ENCODE assay signal across 1 cellular context in the genomic region with DNA sequence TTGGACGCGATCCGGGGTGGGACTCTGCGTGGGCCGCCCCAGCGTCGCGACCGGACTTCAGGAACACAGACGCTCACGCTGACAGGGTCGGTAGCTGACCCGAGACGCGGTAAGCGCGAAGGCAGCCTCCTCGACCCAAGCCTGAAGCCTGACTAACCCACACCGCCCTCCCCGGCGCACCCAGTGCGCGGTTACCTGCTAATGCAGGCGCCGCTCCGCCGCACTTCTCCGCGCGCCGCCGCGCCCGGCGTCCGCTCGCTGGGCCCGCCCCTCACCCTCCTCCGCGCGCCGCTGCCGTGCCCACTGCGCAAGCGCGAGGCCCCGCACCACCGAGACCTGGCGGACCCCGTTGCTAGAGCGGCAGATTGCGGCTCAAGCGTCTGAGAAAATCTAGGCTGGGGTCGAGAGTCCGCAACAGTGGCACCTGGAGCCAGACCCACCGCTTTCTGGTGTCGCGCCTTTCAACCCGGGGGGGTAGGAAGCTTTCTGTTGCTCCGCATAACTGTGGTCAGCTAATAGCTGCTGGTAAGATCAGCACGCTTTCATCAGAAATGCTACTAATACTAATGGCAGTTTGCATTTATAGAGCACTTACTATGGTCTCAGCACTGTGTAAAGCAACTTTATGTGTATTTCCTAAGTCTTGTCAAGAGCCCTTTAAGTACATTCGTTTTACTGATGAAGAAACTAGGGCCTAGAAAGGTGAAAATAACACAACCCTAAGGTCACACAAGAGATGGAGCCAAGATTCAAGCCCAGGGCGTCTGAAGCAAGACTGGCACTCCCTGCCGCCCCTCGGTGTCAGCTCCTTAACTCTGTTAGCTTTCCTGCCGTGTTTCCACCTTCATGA.
TF ChIP-seq lines count a peak whose summit lies in the region.

A gene with protein sequence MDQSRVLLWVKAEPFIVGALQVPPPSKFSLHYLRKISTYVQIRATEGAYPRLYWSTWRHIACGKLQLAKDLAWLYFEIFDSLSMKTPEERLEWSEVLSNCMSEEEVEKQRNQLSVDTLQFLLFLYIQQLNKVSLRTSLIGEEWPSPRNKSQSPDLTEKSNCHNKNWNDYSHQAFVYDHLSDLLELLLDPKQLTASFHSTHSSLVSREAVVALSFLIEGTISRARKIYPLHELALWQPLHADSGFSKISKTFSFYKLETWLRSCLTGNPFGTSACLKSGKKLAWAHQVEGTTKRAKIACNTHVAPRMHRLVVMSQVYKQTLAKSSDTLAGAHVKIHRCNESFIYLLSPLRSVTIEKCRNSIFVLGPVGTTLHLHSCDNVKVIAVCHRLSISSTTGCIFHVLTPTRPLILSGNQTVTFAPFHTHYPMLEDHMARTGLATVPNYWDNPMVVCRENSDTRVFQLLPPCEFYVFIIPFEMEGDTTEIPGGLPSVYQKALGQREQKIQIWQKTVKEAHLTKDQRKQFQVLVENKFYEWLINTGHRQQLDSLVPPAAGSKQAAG (minus strand): TSS at position 268 of the 850 bp plus-strand sequence. CDS start 3,010 bp downstream, outside the sequence.

TF ChIP-seq in HepG2, 621 proteins besides CTCF, POLR2A, EP300 and RAD21 (continued from another document and continues in another):
- TF ChIP-seq HNRNPK (IDR thresholded peaks at IDR 0.05; ENCODE audit: low read depth, low read length, poor library complexity, severe bottlenecking) (no peak), ZNF33A (CRISPR knock-in tag; IDR thresholded peaks at IDR 0.05; ENCODE audit: borderline replicate concordance) (no peak), KLF13 (CRISPR knock-in tag; IDR thresholded peaks at IDR 0.05) (no peak), ZNF12 (CRISPR knock-in tag; IDR thresholded peaks at IDR 0.05) (no peak), ZFP62 (CRISPR knock-in tag; IDR thresholded peaks at IDR 0.05) (no peak), ZNF83 (CRISPR knock-in tag; IDR thresholded peaks at IDR 0.05; ENCODE audit: borderline replicate concordance) (no peak), SETDB1 (CRISPR knock-in tag; IDR thresholded peaks at IDR 0.05; ENCODE audit: borderline replicate concordance) (no peak), ZNF292 (CRISPR knock-in tag; IDR thresholded peaks at IDR 0.05; ENCODE audit: borderline replicate concordance, low read depth) (no peak), ZNF746 (CRISPR knock-in tag; IDR thresholded peaks at IDR 0.05) (no peak), SMYD3 (CRISPR knock-in tag; IDR thresholded peaks at IDR 0.05) (peak; percentile 73; the same call in 1 of the 2 replicates), ZNF383 (CRISPR knock-in tag; IDR thresholded peaks at IDR 0.05; ENCODE audit: borderline replicate concordance) (0 out of 2 replicates have a peak, but pooled peaks have one; percentile 88), NKX3-1 (CRISPR knock-in tag; IDR thresholded peaks at IDR 0.05) (no peak), KAT7 (CRISPR knock-in tag; IDR thresholded peaks at IDR 0.05; ENCODE audit: borderline replicate concordance) (peak; percentile 71), ZNF720 (CRISPR knock-in tag; IDR thresholded peaks at IDR 0.05) (no peak), ZNF234 (CRISPR knock-in tag; conservative IDR thresholded peaks at IDR 0.05) (no peak), SOX13 (IDR thresholded peaks at IDR 0.05) (no peak), SOX13 (CRISPR knock-in tag; conservative IDR thresholded peaks at IDR 0.05 in 1 of 2, IDR thresholded peaks at IDR 0.05 in 1 of 2) (peak in 1 of 2 experiments; percentile 44; a peak in 1 of 4 replicates), ZNF326 (CRISPR knock-in tag; IDR thresholded peaks at IDR 0.05; ENCODE audit: borderline replicate concordance) (no peak), ZNF569 (CRISPR knock-in tag; IDR thresholded peaks at IDR 0.05; ENCODE audit: borderline replicate concordance) (no peak), AHR (CRISPR knock-in tag; IDR thresholded peaks at IDR 0.05) (no peak), SCMH1 (CRISPR knock-in tag; IDR thresholded peaks at IDR 0.05; ENCODE audit: borderline replicate concordance) (no peak), ZNF790 (CRISPR knock-in tag; IDR thresholded peaks at IDR 0.05; ENCODE audit: borderline replicate concordance) (0 out of 2 replicates have a peak, but pooled peaks have one; percentile 17), ZSCAN22 (CRISPR knock-in tag; IDR thresholded peaks at IDR 0.05) (no peak), ZNF660 (CRISPR knock-in tag; IDR thresholded peaks at IDR 0.05; ENCODE audit: borderline replicate concordance, low read depth) (no peak), ZNF839 (CRISPR knock-in tag; IDR thresholded peaks at IDR 0.05; ENCODE audit: borderline replicate concordance) (peak; percentile 49; the same call in 1 of the 2 replicates), PAX8 (CRISPR knock-in tag; IDR thresholded peaks at IDR 0.05; ENCODE audit: borderline replicate concordance) (no peak; the same call in 1 of the 2 replicates), NFE2L1 (CRISPR knock-in tag; IDR thresholded peaks at IDR 0.05; ENCODE audit: borderline replicate concordance) (no peak), HDAC1 (CRISPR knock-in tag; IDR thresholded peaks at IDR 0.05) (peak; percentile 57; the same call in 1 of the 2 replicates), ZNF350 (CRISPR knock-in tag; IDR thresholded peaks at IDR 0.05; ENCODE audit: borderline replicate concordance, low read depth) (no peak)
- TF ChIP-seq, protein P1, sequence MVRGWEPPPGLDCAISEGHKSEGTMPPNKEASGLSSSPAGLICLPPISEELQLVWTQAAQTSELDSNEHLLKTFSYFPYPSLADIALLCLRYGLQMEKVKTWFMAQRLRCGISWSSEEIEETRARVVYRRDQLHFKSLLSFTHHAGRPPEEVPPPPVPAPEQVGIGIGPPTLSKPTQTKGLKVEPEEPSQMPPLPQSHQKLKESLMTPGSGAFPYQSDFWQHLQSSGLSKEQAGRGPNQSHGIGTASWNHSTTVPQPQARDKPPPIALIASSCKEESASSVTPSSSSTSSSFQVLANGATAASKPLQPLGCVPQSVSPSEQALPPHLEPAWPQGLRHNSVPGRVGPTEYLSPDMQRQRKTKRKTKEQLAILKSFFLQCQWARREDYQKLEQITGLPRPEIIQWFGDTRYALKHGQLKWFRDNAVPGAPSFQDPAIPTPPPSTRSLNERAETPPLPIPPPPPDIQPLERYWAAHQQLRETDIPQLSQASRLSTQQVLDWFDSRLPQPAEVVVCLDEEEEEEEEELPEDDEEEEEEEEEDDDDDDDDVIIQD (CRISPR knock-in tag; IDR thresholded peaks at IDR 0.05; ENCODE audit: low read depth), result no peak
- TF ChIP-seq, protein P2, sequence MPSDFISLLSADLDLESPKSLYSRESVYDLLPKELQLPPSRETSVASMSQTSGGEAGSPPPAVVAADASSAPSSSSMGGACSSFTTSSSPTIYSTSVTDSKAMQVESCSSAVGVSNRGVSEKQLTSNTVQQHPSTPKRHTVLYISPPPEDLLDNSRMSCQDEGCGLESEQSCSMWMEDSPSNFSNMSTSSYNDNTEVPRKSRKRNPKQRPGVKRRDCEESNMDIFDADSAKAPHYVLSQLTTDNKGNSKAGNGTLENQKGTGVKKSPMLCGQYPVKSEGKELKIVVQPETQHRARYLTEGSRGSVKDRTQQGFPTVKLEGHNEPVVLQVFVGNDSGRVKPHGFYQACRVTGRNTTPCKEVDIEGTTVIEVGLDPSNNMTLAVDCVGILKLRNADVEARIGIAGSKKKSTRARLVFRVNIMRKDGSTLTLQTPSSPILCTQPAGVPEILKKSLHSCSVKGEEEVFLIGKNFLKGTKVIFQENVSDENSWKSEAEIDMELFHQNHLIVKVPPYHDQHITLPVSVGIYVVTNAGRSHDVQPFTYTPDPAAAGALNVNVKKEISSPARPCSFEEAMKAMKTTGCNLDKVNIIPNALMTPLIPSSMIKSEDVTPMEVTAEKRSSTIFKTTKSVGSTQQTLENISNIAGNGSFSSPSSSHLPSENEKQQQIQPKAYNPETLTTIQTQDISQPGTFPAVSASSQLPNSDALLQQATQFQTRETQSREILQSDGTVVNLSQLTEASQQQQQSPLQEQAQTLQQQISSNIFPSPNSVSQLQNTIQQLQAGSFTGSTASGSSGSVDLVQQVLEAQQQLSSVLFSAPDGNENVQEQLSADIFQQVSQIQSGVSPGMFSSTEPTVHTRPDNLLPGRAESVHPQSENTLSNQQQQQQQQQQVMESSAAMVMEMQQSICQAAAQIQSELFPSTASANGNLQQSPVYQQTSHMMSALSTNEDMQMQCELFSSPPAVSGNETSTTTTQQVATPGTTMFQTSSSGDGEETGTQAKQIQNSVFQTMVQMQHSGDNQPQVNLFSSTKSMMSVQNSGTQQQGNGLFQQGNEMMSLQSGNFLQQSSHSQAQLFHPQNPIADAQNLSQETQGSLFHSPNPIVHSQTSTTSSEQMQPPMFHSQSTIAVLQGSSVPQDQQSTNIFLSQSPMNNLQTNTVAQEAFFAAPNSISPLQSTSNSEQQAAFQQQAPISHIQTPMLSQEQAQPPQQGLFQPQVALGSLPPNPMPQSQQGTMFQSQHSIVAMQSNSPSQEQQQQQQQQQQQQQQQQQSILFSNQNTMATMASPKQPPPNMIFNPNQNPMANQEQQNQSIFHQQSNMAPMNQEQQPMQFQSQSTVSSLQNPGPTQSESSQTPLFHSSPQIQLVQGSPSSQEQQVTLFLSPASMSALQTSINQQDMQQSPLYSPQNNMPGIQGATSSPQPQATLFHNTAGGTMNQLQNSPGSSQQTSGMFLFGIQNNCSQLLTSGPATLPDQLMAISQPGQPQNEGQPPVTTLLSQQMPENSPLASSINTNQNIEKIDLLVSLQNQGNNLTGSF (CRISPR knock-in tag; IDR thresholded peaks at IDR 0.05), result no peak
- TF ChIP-seq, protein P3, sequence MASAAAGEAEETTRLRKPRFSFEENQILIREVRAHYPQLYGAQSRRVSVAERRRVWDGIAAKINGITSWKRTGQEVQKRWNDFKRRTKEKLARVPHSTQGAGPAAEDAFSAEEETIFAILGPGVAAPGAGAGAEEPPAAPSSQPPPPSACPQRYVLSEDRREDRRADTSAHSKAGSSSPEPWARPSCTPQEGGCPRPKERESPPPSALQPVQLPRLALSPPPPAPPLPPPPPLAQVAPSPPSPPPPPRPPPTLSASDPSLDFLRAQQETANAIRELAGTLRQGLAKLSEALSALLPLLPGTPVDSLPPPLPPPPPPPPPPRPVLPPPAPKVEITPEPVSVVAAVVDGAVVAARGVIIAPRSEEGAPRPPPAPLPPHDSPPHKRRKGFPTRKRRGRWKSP (CRISPR knock-in tag; IDR thresholded peaks at IDR 0.05), result peak; percentile 84
- TF ChIP-seq, protein P4, sequence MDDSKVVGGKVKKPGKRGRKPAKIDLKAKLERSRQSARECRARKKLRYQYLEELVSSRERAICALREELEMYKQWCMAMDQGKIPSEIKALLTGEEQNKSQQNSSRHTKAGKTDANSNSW (CRISPR knock-in tag; IDR thresholded peaks at IDR 0.05; ENCODE audit: borderline replicate concordance), result no peak; the same call in 1 of the 2 replicates
- TF ChIP-seq, protein P5, sequence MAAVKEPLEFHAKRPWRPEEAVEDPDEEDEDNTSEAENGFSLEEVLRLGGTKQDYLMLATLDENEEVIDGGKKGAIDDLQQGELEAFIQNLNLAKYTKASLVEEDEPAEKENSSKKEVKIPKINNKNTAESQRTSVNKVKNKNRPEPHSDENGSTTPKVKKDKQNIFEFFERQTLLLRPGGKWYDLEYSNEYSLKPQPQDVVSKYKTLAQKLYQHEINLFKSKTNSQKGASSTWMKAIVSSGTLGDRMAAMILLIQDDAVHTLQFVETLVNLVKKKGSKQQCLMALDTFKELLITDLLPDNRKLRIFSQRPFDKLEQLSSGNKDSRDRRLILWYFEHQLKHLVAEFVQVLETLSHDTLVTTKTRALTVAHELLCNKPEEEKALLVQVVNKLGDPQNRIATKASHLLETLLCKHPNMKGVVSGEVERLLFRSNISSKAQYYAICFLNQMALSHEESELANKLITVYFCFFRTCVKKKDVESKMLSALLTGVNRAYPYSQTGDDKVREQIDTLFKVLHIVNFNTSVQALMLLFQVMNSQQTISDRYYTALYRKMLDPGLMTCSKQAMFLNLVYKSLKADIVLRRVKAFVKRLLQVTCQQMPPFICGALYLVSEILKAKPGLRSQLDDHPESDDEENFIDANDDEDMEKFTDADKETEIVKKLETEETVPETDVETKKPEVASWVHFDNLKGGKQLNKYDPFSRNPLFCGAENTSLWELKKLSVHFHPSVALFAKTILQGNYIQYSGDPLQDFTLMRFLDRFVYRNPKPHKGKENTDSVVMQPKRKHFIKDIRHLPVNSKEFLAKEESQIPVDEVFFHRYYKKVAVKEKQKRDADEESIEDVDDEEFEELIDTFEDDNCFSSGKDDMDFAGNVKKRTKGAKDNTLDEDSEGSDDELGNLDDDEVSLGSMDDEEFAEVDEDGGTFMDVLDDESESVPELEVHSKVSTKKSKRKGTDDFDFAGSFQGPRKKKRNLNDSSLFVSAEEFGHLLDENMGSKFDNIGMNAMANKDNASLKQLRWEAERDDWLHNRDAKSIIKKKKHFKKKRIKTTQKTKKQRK (IDR thresholded peaks at IDR 0.05; ENCODE audit: low read length), result no peak
- TF ChIP-seq, protein P6, sequence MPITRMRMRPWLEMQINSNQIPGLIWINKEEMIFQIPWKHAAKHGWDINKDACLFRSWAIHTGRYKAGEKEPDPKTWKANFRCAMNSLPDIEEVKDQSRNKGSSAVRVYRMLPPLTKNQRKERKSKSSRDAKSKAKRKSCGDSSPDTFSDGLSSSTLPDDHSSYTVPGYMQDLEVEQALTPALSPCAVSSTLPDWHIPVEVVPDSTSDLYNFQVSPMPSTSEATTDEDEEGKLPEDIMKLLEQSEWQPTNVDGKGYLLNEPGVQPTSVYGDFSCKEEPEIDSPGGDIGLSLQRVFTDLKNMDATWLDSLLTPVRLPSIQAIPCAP (CRISPR knock-in tag; IDR thresholded peaks at IDR 0.05; ENCODE audit: low read depth), result no peak
- TF ChIP-seq, protein P7, sequence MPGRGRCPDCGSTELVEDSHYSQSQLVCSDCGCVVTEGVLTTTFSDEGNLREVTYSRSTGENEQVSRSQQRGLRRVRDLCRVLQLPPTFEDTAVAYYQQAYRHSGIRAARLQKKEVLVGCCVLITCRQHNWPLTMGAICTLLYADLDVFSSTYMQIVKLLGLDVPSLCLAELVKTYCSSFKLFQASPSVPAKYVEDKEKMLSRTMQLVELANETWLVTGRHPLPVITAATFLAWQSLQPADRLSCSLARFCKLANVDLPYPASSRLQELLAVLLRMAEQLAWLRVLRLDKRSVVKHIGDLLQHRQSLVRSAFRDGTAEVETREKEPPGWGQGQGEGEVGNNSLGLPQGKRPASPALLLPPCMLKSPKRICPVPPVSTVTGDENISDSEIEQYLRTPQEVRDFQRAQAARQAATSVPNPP (CRISPR knock-in tag; IDR thresholded peaks at IDR 0.05), result peak; percentile 91; the same call in 1 of the 2 replicates
- TF ChIP-seq, protein P8, sequence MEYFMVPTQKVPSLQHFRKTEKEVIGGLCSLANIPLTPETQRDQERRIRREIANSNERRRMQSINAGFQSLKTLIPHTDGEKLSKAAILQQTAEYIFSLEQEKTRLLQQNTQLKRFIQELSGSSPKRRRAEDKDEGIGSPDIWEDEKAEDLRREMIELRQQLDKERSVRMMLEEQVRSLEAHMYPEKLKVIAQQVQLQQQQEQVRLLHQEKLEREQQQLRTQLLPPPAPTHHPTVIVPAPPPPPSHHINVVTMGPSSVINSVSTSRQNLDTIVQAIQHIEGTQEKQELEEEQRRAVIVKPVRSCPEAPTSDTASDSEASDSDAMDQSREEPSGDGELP (IDR thresholded peaks at IDR 0.05; ENCODE audit: borderline replicate concordance, low read depth), result no peak
- TF ChIP-seq, protein P9, sequence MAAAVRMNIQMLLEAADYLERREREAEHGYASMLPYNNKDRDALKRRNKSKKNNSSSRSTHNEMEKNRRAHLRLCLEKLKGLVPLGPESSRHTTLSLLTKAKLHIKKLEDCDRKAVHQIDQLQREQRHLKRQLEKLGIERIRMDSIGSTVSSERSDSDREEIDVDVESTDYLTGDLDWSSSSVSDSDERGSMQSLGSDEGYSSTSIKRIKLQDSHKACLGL (CRISPR knock-in tag; IDR thresholded peaks at IDR 0.05), result peak; percentile 60; the same call in 1 of the 2 replicates
- TF ChIP-seq, protein P10, sequence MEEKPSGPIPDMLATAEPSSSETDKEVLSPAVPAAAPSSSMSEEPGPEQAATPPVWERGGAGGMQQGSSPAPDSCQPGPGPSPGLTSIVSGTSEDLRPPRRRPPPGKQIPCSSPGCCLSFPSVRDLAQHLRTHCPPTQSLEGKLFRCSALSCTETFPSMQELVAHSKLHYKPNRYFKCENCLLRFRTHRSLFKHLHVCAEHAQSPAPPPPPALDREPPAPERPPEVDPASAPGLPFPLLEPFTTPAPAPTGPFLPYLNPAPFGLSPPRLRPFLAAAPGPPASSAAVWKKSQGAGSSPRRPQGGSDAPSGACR (CRISPR knock-in tag; IDR thresholded peaks at IDR 0.05), result no peak
